ENCODE assay signal across 17 cellular contexts in the genomic region with DNA sequence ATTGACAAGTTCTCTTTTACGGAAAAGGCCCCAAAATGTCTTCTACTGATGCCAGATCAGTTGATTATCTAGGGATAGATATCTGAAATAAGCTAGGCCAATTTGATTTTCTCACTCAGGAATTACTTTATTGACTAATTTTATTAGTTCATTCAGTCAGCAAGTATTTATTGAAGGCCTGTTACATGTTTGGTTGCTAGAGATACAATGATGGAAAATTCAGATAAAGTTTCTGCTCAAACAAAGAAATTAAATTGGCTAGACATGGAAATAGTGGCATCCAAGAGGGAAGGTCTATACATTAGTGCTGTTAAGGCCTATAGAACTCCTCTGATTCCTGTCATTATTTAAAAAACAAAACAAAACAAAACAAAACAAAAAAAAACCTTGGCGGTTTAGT. TPM values are rescaled to one million over a fixed set of nuclear protein-coding genes. Genes with fewer than 3 reads are reported as not detected.
DNase-seq lines count a peak whose midpoint lies in the region; ATAC-seq and TF ChIP-seq lines count a peak whose summit lies in the region.
"Had no signal": no experiment of that assay in that cellular context is flagged by ENCODE, and none has a peak within 500 bp of the region (broad histone marks: within the 10 kb centered on the region; RNA-seq: fewer than 3 reads in every experiment).

No MANE protein-coding gene starts in this region.

- H3K4me2 ChIP-seq in SK-N-SH (no peak overlapping the region), osteoblast (ENCODE audit: insufficient read depth, low read length) (no peak overlapping the region)
- H3K4me2 ChIP-seq: BLaER1, GM23338 had no signal

- H3F3A ChIP-seq in SK-N-SH (replicated peaks; ENCODE audit: insufficient read depth), result no peaks in the 10 kb centered on the region

- H3K79me2 ChIP-seq in SK-N-SH (ENCODE audit: insufficient read depth) (peaks cover 16% of the 10 kb centered on the region), osteoblast (ENCODE audit: insufficient read depth, low read length) (peaks cover 16% of the 10 kb centered on the region)

- ATAC-seq in SK-N-SH treated with all-trans-retinoic acid at 6 μM for 48 hours, result no peak
- no peak for ATAC-seq in GM21576 (IDR thresholded peaks at IDR 0.05; ENCODE audit: unreplicated experiment)
- ATAC-seq: CD8-positive, alpha-beta T cell; GM23338; HCT116 had no signal

- DNase-seq in SK-N-SH, result no peak
- peak; percentile 15 for DNase-seq in osteoblast (ENCODE audit: insufficient read length, low spot score, missing footprints)
- DNase-seq in NOMO-1 (lab: John Stamatoyannopoulos, UW; ENCODE audit: unreplicated experiment in 2 of 2), result no peak
- DNase-seq: Caco-2; CD4-positive, CD25-positive, alpha-beta regulatory T cell; CD8-positive, alpha-beta T cell; DMS153; DND-41; H9 had no signal

- WGBS in SK-N-SH (ENCODE audit: low lambda C conversion rate), result 71% methylated on average over 2 of the region's 2 CpGs

- no peaks in the 10 kb centered on the region for H3K9me2 ChIP-seq in SK-N-SH

- H4K20me1 ChIP-seq in SK-N-SH (ENCODE audit: insufficient read depth), result no peaks in the 10 kb centered on the region
- H4K20me1 ChIP-seq in osteoblast (ENCODE audit: insufficient read depth, low read length), result peaks cover 4% of the 10 kb centered on the region

- POLR2A ChIA-PET in SK-N-SH (lab: Yijun Ruan, JAX), result no interaction called here

- CTCF ChIA-PET in SK-N-SH (lab: Yijun Ruan, JAX), result interaction anchor here (1.0 kb wide), 1 partner anchor 137 kb away, joined by 4 read pairs; no protein-coding TSS in a partner anchor

- H3K9me3 ChIP-seq in SK-N-SH, result no peaks in the 10 kb centered on the region
- H3K9me3 ChIP-seq in osteoblast (ENCODE audit: low read depth, low read length), result no peaks in the 10 kb centered on the region
- H3K9me3 ChIP-seq: Caco-2 had no signal

- TF ChIP-seq RAD21 in SK-N-SH (IDR thresholded peaks at IDR 0.05; ENCODE audit: low read length), result no peak

- H3K27ac ChIP-seq in SK-N-SH (ENCODE audit: low read depth in 2 of 2, low read length in 1 of 2) (no peak overlapping the region), VCaP (peak overlapping the region; percentile 40), osteoblast (ENCODE audit: low read depth, low read length) (no peak overlapping the region)
- H3K27ac ChIP-seq: 22Rv1, BLaER1, C4-2B had no signal

- TF ChIP-seq EP300 in SK-N-SH (IDR thresholded peaks at IDR 0.05; ENCODE audit: borderline replicate concordance in 1 of 2, low read depth in 1 of 2, low read length in 1 of 2), result no peak

- H2AFZ ChIP-seq in SK-N-SH (ENCODE audit: low read depth) (no peak overlapping the region), osteoblast (ENCODE audit: low read length) (no peak overlapping the region)
- H2AFZ ChIP-seq: GM23338 had no signal

- no peak overlapping the region for H3K9ac ChIP-seq in SK-N-SH
- H3K9ac ChIP-seq: BLaER1 had no signal

- H3K4me1 ChIP-seq in SK-N-SH (ENCODE audit: control insufficient read depth in 1 of 2, insufficient read depth in 2 of 2, low read depth in 1 of 2, low read length in 1 of 2), result peaks cover 0 to 10% of the 10 kb centered on the region in 2 experiments; a peak in 2 of 4 replicates
- H3K4me1 ChIP-seq in osteoblast (ENCODE audit: insufficient read depth, low read length), result peaks cover 5% of the 10 kb centered on the region
- H3K4me1 ChIP-seq: BLaER1 had no signal

- H3K4me3 ChIP-seq in SK-N-SH (ENCODE audit: low read depth in 2 of 2, low read length in 1 of 2) (no peak overlapping the region), osteoblast (ENCODE audit: insufficient read depth, low read length) (no peak overlapping the region)
- H3K4me3 ChIP-seq: BLaER1, GM23338 had no signal

- H3K36me3 ChIP-seq in SK-N-SH (replicated peaks in 1 of 2; ENCODE audit: control insufficient read depth in 1 of 2, insufficient read depth in 2 of 2, low read length in 1 of 2), result no peaks in the 10 kb centered on the region
- no peaks in the 10 kb centered on the region for H3K36me3 ChIP-seq in osteoblast (ENCODE audit: insufficient read depth, low read length)
- H3K36me3 ChIP-seq: BLaER1 had no signal

- TF ChIP-seq CTCF in SK-N-SH (IDR thresholded peaks at IDR 0.05), result no peak
- no peak for TF ChIP-seq CTCF in VCaP (conservative IDR thresholded peaks at IDR 0.05)
- no peak for TF ChIP-seq CTCF in osteoblast (IDR thresholded peaks at IDR 0.05; ENCODE audit: extremely low read depth, low read depth, low read length)

- H3K27me3 ChIP-seq in SK-N-SH (ENCODE audit: insufficient read depth) (no peaks in the 10 kb centered on the region), osteoblast (ENCODE audit: insufficient read depth, low read length) (no peaks in the 10 kb centered on the region)
- H3K27me3 ChIP-seq: BLaER1 had no signal

TF ChIP-seq in SK-N-SH treated with all-trans-retinoic acid at 6 μM for 48 hours, 23 proteins besides CTCF, POLR2A, EP300 and RAD21:
- TF ChIP-seq ZNF70 (CRISPR knock-in tag; IDR thresholded peaks at IDR 0.05), result no peak
- peak; percentile 13; the same call in 1 of the 2 replicates for TF ChIP-seq ISL1 (CRISPR knock-in tag; IDR thresholded peaks at IDR 0.05)

TF ChIP-seq in SK-N-SH, 30 proteins besides CTCF, POLR2A, EP300 and RAD21:
- TF ChIP-seq, protein P1, sequence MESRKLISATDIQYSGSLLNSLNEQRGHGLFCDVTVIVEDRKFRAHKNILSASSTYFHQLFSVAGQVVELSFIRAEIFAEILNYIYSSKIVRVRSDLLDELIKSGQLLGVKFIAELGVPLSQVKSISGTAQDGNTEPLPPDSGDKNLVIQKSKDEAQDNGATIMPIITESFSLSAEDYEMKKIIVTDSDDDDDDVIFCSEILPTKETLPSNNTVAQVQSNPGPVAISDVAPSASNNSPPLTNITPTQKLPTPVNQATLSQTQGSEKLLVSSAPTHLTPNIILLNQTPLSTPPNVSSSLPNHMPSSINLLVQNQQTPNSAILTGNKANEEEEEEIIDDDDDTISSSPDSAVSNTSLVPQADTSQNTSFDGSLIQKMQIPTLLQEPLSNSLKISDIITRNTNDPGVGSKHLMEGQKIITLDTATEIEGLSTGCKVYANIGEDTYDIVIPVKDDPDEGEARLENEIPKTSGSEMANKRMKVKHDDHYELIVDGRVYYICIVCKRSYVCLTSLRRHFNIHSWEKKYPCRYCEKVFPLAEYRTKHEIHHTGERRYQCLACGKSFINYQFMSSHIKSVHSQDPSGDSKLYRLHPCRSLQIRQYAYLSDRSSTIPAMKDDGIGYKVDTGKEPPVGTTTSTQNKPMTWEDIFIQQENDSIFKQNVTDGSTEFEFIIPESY (IDR thresholded peaks at IDR 0.05; ENCODE audit: borderline replicate concordance, low read depth), result no peak
- no peak for TF ChIP-seq FOXM1 (IDR thresholded peaks at IDR 0.05; ENCODE audit: low read depth)

RNA-seq across cellular contexts. Expression of a gene that starts 56.5 kb away (rescaled TPM):
- polyA plus RNA-seq in SK-N-SH (2012; rRNA removed), result 16.6 and 21.8 TPM in 2 replicates
- polyA plus RNA-seq in SK-N-SH (2012; cell fraction: cytosol; rRNA removed), result 24.2 and 27.1 TPM in 2 replicates
- polyA plus RNA-seq in SK-N-SH (2012; cell fraction: nucleus; rRNA removed), result 7.0 and 7.7 TPM in 2 replicates
- 20.3 and 22.1 TPM in 2 replicates for total RNA-seq in osteoblast

RNA-seq across cellular contexts. Expression of a gene that starts 57.0 kb away (rescaled TPM):
- 155 and 188 TPM in 2 replicates for polyA plus RNA-seq in SK-N-SH (2012; rRNA removed)
- polyA plus RNA-seq in SK-N-SH (2012; cell fraction: cytosol; rRNA removed), result 258 and 366 TPM in 2 replicates
- 25.1 and 54.9 TPM in 2 replicates for polyA plus RNA-seq in SK-N-SH (2012; cell fraction: nucleus; rRNA removed)
- total RNA-seq in osteoblast, result 171 and 182 TPM in 2 replicates
